ENCODE assay signal across 31 cellular contexts in the genomic region with DNA sequence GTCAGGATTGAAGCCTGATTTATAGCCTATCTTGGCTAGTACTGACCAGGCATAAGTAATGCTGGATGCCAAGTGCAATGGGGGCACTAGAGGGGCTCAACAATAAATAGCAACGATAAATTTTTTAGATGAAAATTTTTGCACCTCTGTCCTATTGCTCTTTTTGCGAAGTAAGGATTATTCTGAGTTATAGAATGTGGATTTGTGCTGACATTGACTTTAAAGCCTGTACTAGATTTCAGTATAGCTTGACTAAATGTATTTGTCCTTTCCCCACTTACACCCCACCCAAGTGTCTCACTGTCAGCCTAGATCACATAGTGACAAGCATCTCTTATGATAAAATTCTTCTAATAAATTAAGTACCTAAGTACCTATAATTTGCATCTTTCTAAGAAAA.
"Had no signal": no experiment of that assay in that cellular context is flagged by ENCODE, and none has a peak within 500 bp of the region (broad histone marks: within the 10 kb centered on the region; RNA-seq: fewer than 3 reads in every experiment).

No MANE protein-coding gene starts in this region.

- ATAC-seq: activated CD8-positive, alpha-beta T cell treated with anti-CD3 and anti-CD28 coated beads for 36 hours; activated naive CD4-positive, alpha-beta T cell treated with anti-CD3 and anti-CD28 coated beads, Interleukin-2, amount 50 U/mL, for 72 hours; activated T-cell treated with anti-CD3 and anti-CD28 coated beads, Interleukin-2, amount 50 U/mL, for 4 hours; activated T-cell treated with anti-CD3 and anti-CD28 coated beads, Interleukin-2, amount 50 U/mL, for 72 hours; activated T-helper 17 cell treated with anti-CD3 and anti-CD28 coated beads, Interleukin-2, amount 50 U/mL, for 72 hours; body of pancreas had no signal

- DNase-seq: activated B cell treated with CpG ODN at 0.5 μM for 24 hours; activated CD4-positive, alpha-beta memory T cell treated with anti-CD3 and anti-CD28 coated beads for 36 hours; activated CD4-positive, alpha-beta T cell treated with anti-CD3 and anti-CD28 coated beads for 4 hours; activated CD4-positive, alpha-beta T cell treated with anti-CD3 and anti-CD28 coated beads, Interleukin-2, amount 10 ng/mL, durations not matched to agents 24 days and 14 days; activated CD4-positive, alpha-beta T cell treated with anti-CD3 and anti-CD28 coated beads, Interleukin-2, amount 50 U/mL, for 1 hour; activated CD4-positive, alpha-beta T cell treated with anti-CD3 and anti-CD28 coated beads, Interleukin-2, amount 50 U/mL, for 4 hours; activated CD4-positive, CD25-positive, alpha-beta regulatory T cell treated with anti-CD3 and anti-CD28 coated beads, Interleukin-2, amount 50 U/mL, for 72 hours; activated CD8-positive, alpha-beta memory T cell treated with anti-CD3 and anti-CD28 coated beads, Interleukin-2, amount 50 U/mL, for 4 hours; activated CD8-positive, alpha-beta T cell treated with anti-CD3 and anti-CD28 coated beads for 36 hours; activated effector memory CD4-positive, alpha-beta T cell treated with anti-CD3 and anti-CD28 coated beads, Interleukin-2, amount 50 U/mL, for 16 hours; activated gamma-delta T cell treated with Interleukin-2 at 50 U/mL for 16 hours; activated naive CD4-positive, alpha-beta T cell; activated naive CD4-positive, alpha-beta T cell treated with anti-CD3 and anti-CD28 coated beads for 36 hours; activated naive CD4-positive, alpha-beta T cell treated with anti-CD3 and anti-CD28 coated beads, Interleukin-2, amount 50 U/mL, for 16 hours; activated naive CD8-positive, alpha-beta T cell treated with anti-CD3 and anti-CD28 coated beads for 36 hours; activated T-cell treated with anti-CD3 and anti-CD28 coated beads for 4 hours; activated T-cell treated with anti-CD3 and anti-CD28 coated beads, Interleukin-2, amount 50 U/mL, for 1 hour; activated T-cell treated with anti-CD3 and anti-CD28 coated beads, Interleukin-2, amount 50 U/mL, for 4 hours; activated T-cell treated with anti-CD3 and anti-CD28 coated beads, Interleukin-2, amount 50 U/mL, for 72 hours; adrenal gland; amniotic stem cell; aorta; body of pancreas; brain microvascular endothelial cell; central memory CD4-positive, alpha-beta T cell; T-helper 2 cell; T-helper 9 cell had no signal

- H3K4me3 ChIP-seq: adrenal gland, body of pancreas, breast epithelium had no signal

- H3K27ac ChIP-seq: adrenal gland, body of pancreas, brain microvascular endothelial cell, breast epithelium, VCaP had no signal

- H3K9me3 ChIP-seq: adrenal gland had no signal

- H3K4me1 ChIP-seq: adrenal gland, body of pancreas, breast epithelium had no signal

- H3K27me3 ChIP-seq: adrenal gland, body of pancreas, brain microvascular endothelial cell, breast epithelium had no signal

- H3K36me3 ChIP-seq: adrenal gland, brain microvascular endothelial cell, breast epithelium had no signal
